3 cellular contexts compared by ENCODE assay signal in genomic region chr9:5393497-5393896, GRCh38.
A peak's percentile ranks its signal among the peaks of the same experiment; 100 is the strongest.
TF ChIP-seq lines count a peak whose summit lies in the region.

No MANE protein-coding gene starts in this region.

TF ChIP-seq in A549, 52 proteins besides CTCF, POLR2A, EP300 and RAD21:
- no peak for TF ChIP-seq TP53 (CRISPR knock-in tag; IDR thresholded peaks at IDR 0.05)
- no peak for TF ChIP-seq RFX5 (IDR thresholded peaks at IDR 0.05)
- TF ChIP-seq SMC3 (IDR thresholded peaks at IDR 0.05), result no peak
- TF ChIP-seq HDAC2 (IDR thresholded peaks at IDR 0.05), result no peak
- peak; percentile 39 for TF ChIP-seq MAFK (IDR thresholded peaks at IDR 0.05; ENCODE audit: partially characterized antibody)
- TF ChIP-seq MAZ (IDR thresholded peaks at IDR 0.05; ENCODE audit: borderline replicate concordance, low read depth, low read length), result no peak
TF ChIP-seq in A549: peak in this region for 1.

TF ChIP-seq in K562, 482 proteins besides CTCF, POLR2A, EP300 and RAD21:
- peak; percentile 35; the same call in 1 of the 2 replicates for TF ChIP-seq C11orf30 (IDR thresholded peaks at IDR 0.05; ENCODE audit: low read depth)
- TF ChIP-seq TRIM28 (IDR thresholded peaks at IDR 0.05), result no peak
- TF ChIP-seq ZNF280B (CRISPR knock-in tag; IDR thresholded peaks at IDR 0.05), result no peak
- peak; percentile 59 for TF ChIP-seq ZNF316 (IDR thresholded peaks at IDR 0.05)
- TF ChIP-seq ZNF780A (CRISPR knock-in tag; IDR thresholded peaks at IDR 0.05), result no peak
- no peak for TF ChIP-seq DIDO1 (tag; IDR thresholded peaks at IDR 0.05; ENCODE audit: low read depth)

TF ChIP-seq in endothelial cell of umbilical vein, 7 proteins besides CTCF, POLR2A, EP300 and RAD21:
- TF ChIP-seq JUN (IDR thresholded peaks at IDR 0.05; ENCODE audit: borderline replicate concordance, insufficient read depth, insufficient read length, low read depth), result no peak
- no peak for TF ChIP-seq MYC (IDR thresholded peaks at IDR 0.05; ENCODE audit: low read depth, low read length)
- TF ChIP-seq GATA2 (IDR thresholded peaks at IDR 0.05; ENCODE audit: insufficient read depth, insufficient read length, low read depth, low read length), result no peak
- no peak for TF ChIP-seq POLR2AphosphoS5 (IDR thresholded peaks at IDR 0.05; ENCODE audit: insufficient read depth, low read depth, low read length)
- no peak for TF ChIP-seq EZH2 (IDR thresholded peaks at IDR 0.05; ENCODE audit: borderline replicate concordance, low read depth, low read length, severe bottlenecking)
- no peak for TF ChIP-seq FOS (IDR thresholded peaks at IDR 0.05; ENCODE audit: borderline replicate concordance, insufficient read depth, low read length)
- no peak for TF ChIP-seq MAX (IDR thresholded peaks at IDR 0.05; ENCODE audit: insufficient read depth, insufficient read length)
